ENCODE assay signal across 1 cellular context in genomic region chr3:45878124-45878523, GRCh38.
A peak's percentile ranks its signal among the peaks of the same experiment; 100 is the strongest.
TF ChIP-seq lines count a peak whose summit lies in the region.

No MANE protein-coding gene starts in this region.

TF ChIP-seq in GM12878, 131 proteins besides CTCF, POLR2A, EP300 and RAD21 (continued from another document):
- TF ChIP-seq, protein P1, sequence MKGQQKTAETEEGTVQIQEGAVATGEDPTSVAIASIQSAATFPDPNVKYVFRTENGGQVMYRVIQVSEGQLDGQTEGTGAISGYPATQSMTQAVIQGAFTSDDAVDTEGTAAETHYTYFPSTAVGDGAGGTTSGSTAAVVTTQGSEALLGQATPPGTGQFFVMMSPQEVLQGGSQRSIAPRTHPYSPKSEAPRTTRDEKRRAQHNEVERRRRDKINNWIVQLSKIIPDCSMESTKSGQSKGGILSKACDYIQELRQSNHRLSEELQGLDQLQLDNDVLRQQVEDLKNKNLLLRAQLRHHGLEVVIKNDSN (IDR thresholded peaks at IDR 0.05; ENCODE audit: borderline replicate concordance, extremely low read length, insufficient read depth, low read depth, low read length) = no peak
- TF ChIP-seq GATAD2B (conservative IDR thresholded peaks at IDR 0.05; ENCODE audit: low read depth) (no peak), ZZZ3 (IDR thresholded peaks at IDR 0.05; ENCODE audit: control insufficient read depth, insufficient read length, low read depth) (no peak), MAX (IDR thresholded peaks at IDR 0.05; ENCODE audit: low read depth, low read length) (no peak), NFIC (IDR thresholded peaks at IDR 0.05; ENCODE audit: low read depth, low read length) (peak; percentile 87; the same call in 1 of the 2 replicates), MEF2B (IDR thresholded peaks at IDR 0.05; ENCODE audit: partially characterized antibody, poor library complexity, severe bottlenecking) (peak; percentile 78), SMAD1 (IDR thresholded peaks at IDR 0.05; ENCODE audit: low read depth, partially characterized antibody) (no peak), SP1 (IDR thresholded peaks at IDR 0.05; ENCODE audit: low read depth, low read length) (no peak), CEBPB (IDR thresholded peaks at IDR 0.05; ENCODE audit: borderline replicate concordance in 1 of 2, low read depth in 2 of 2, low read length in 2 of 2) (0 out of 4 replicates have a peak, but pooled peaks of 1 of the 2 experiments have one; percentile 42), GABPA (IDR thresholded peaks at IDR 0.05; ENCODE audit: low read depth) (0 out of 2 replicates have a peak, but pooled peaks have one; percentile 21), RELA (IDR thresholded peaks at IDR 0.05; ENCODE audit: borderline replicate concordance, partially characterized antibody) (no peak), NFYA (IDR thresholded peaks at IDR 0.05; ENCODE audit: borderline replicate concordance, low read depth, low read length) (no peak), CHD1 (IDR thresholded peaks at IDR 0.05; ENCODE audit: low read depth, low read length) (no peak)
- TF ChIP-seq, protein P2, sequence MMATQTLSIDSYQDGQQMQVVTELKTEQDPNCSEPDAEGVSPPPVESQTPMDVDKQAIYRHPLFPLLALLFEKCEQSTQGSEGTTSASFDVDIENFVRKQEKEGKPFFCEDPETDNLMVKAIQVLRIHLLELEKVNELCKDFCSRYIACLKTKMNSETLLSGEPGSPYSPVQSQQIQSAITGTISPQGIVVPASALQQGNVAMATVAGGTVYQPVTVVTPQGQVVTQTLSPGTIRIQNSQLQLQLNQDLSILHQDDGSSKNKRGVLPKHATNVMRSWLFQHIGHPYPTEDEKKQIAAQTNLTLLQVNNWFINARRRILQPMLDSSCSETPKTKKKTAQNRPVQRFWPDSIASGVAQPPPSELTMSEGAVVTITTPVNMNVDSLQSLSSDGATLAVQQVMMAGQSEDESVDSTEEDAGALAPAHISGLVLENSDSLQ (IDR thresholded peaks at IDR 0.05) = no peak
- TF ChIP-seq, protein P3, sequence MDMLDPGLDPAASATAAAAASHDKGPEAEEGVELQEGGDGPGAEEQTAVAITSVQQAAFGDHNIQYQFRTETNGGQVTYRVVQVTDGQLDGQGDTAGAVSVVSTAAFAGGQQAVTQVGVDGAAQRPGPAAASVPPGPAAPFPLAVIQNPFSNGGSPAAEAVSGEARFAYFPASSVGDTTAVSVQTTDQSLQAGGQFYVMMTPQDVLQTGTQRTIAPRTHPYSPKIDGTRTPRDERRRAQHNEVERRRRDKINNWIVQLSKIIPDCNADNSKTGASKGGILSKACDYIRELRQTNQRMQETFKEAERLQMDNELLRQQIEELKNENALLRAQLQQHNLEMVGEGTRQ (IDR thresholded peaks at IDR 0.05; ENCODE audit: borderline replicate concordance, low read depth, low read length) = no peak
